24 cellular contexts compared by ENCODE assay signal in genomic region chr2:138898855-138899254, GRCh38.
"Had no signal": no experiment of that assay in that cellular context is flagged by ENCODE, and none has a peak within 500 bp of the region (broad histone marks: within the 10 kb centered on the region; RNA-seq: fewer than 3 reads in every experiment).

No MANE protein-coding gene starts in this region.

- H3K36me3 ChIP-seq: esophagus muscularis mucosa, gastrocnemius medialis, heart right ventricle, left lung, lower lobe of right lung had no signal

- H3K27ac Mint-ChIP-seq: mesothelial cell of epicardium; naive B cell; naive thymus-derived CD8-positive, alpha-beta T cell had no signal

- H3K27ac ChIP-seq: coronary artery, dorsolateral prefrontal cortex, esophagus muscularis mucosa, foreskin keratinocyte, gastrocnemius medialis, heart right ventricle, left lung, lower lobe of right lung had no signal

- DNase-seq: dermis blood vessel endothelial cell; dorsolateral prefrontal cortex; effector CD4-positive, alpha-beta T cell; effector memory CD4-positive, alpha-beta T cell; foreskin keratinocyte; gastrocnemius medialis; glutamatergic neuron; head of caudate nucleus; heart right ventricle; hippocampal formation; left cardiac atrium; left lung; left ventricle myocardium superior; lower lobe of right lung; mesenchymal stem cell; mucosa of descending colon; naive B cell; naive thymus-derived CD8-positive, alpha-beta T cell had no signal

- H3K36me3 Mint-ChIP-seq: mesothelial cell of epicardium; naive B cell; naive thymus-derived CD8-positive, alpha-beta T cell had no signal

- H3K27me3 Mint-ChIP-seq: naive B cell; naive thymus-derived CD8-positive, alpha-beta T cell had no signal

- H3K4me1 ChIP-seq: esophagus muscularis mucosa, foreskin keratinocyte, gastrocnemius medialis, heart right ventricle, left lung, lower lobe of right lung had no signal

- FAIRE-seq: endothelial cell of umbilical vein, islet of Langerhans, keratinocyte had no signal

- H3K4me1 Mint-ChIP-seq: mesothelial cell of epicardium; naive B cell; naive thymus-derived CD8-positive, alpha-beta T cell had no signal

- H3K4me3 Mint-ChIP-seq: mesothelial cell of epicardium; naive B cell; naive thymus-derived CD8-positive, alpha-beta T cell had no signal

- H3K4me3 ChIP-seq: coronary artery, dorsolateral prefrontal cortex, esophagus muscularis mucosa, gastrocnemius medialis, heart right ventricle, left lung, lower lobe of right lung, mucosa of descending colon had no signal

- H3K9me3 ChIP-seq: esophagus muscularis mucosa, gastrocnemius medialis, lower lobe of right lung, mucosa of descending colon had no signal
